ENCODE assay signal across 21 cellular contexts in the genomic region with DNA sequence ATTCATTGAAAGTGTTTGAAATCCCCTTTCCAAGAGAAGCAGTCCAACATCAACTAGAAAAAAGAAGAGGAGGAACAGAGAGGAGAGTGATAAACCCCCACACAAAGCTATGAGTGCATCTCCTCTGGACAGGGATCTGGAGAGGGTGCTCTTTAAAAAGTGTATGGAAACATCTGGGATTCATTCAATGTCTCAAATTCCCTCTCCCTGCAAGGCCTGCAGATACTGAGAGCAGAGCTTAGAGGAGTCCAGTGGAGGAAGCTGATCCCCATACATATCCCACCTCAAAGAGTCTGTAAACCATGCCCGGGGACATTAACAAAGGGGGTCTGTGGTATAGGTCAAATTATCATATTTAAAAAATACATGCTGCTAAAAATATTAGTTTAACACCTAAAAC. TPM values are rescaled to one million over a fixed set of nuclear protein-coding genes. Genes with fewer than 3 reads are reported as not detected.
DNase-seq lines count a peak whose midpoint lies in the region; ATAC-seq and TF ChIP-seq lines count a peak whose summit lies in the region.
"Had no signal": no experiment of that assay in that cellular context is flagged by ENCODE, and none has a peak within 500 bp of the region (broad histone marks: within the 10 kb centered on the region; RNA-seq: fewer than 3 reads in every experiment).

No MANE protein-coding gene starts in this region.

- H3K27me3 Mint-ChIP-seq in neural progenitor cell (ENCODE audit: insufficient read depth, low read depth): peaks cover 10% of the 10 kb centered on the region

- WGBS in esophagus muscularis mucosa: 92% methylated on average over 1 of the region's 1 CpG

- TF ChIP-seq CTCF in HFF-Myc (IDR thresholded peaks at IDR 0.05; ENCODE audit: low read depth, low read length, missing control alignments): no peak
- no peak for TF ChIP-seq CTCF in esophagus muscularis mucosa (IDR thresholded peaks at IDR 0.05)
- no peak for TF ChIP-seq CTCF in neural progenitor cell (IDR thresholded peaks at IDR 0.05)

- H3K9me3 ChIP-seq in esophagus muscularis mucosa (no peaks in the 10 kb centered on the region), neural progenitor cell (ENCODE audit: low read depth) (no peaks in the 10 kb centered on the region)
- H3K9me3 ChIP-seq: heart left ventricle, Peyer's patch had no signal

- intact Hi-C loops in esophagus muscularis mucosa (cut with DNase I): no loop called here

- TF ChIP-seq EP300 in esophagus muscularis mucosa (IDR thresholded peaks at IDR 0.05): no peak

- H3K79me2 ChIP-seq in neural progenitor cell (ENCODE audit: low read depth): no peaks in the 10 kb centered on the region

- H3K27ac Mint-ChIP-seq in neural progenitor cell: no peak overlapping the region
- H3K27ac Mint-ChIP-seq: activated CD8-positive, alpha-beta T cell treated with anti-CD3 and anti-CD28 coated beads for 36 hours; CD4-positive, CD25-positive, alpha-beta regulatory T cell; memory B cell had no signal

- no peak overlapping the region for H3K9ac ChIP-seq in neural progenitor cell
- H3K9ac ChIP-seq: KMS-11 had no signal

- no peak for ATAC-seq in GM18517 (IDR thresholded peaks at IDR 0.05; ENCODE audit: unreplicated experiment)
- ATAC-seq: activated CD8-positive, alpha-beta T cell treated with anti-CD3 and anti-CD28 coated beads for 36 hours; left colon had no signal

- H3K36me3 ChIP-seq in esophagus muscularis mucosa (no peaks in the 10 kb centered on the region), neural progenitor cell (no peaks in the 10 kb centered on the region)
- H3K36me3 ChIP-seq: heart left ventricle, Peyer's patch had no signal

- H3K4me2 ChIP-seq in neural progenitor cell: no peak overlapping the region
- H3K4me2 ChIP-seq: KMS-11 had no signal

- no peaks in the 10 kb centered on the region for H4K20me1 ChIP-seq in neural progenitor cell (ENCODE audit: low read depth)

- H3K4me3 ChIP-seq in HFF-Myc (replicated peaks; ENCODE audit: low read depth, low read length): no peak overlapping the region
- H3K4me3 ChIP-seq in esophagus muscularis mucosa: peak overlapping the region in 2 of 4 donors; percentile 54 to 59
- no peak overlapping the region for H3K4me3 ChIP-seq in neural progenitor cell
- H3K4me3 ChIP-seq: Peyer's patch, skin epidermis had no signal

- peaks cover 8% of the 10 kb centered on the region for H3K4me1 Mint-ChIP-seq in neural progenitor cell
- H3K4me1 Mint-ChIP-seq: CD4-positive, CD25-positive, alpha-beta regulatory T cell; memory B cell had no signal

- H3K36me3 Mint-ChIP-seq in neural progenitor cell: no peaks in the 10 kb centered on the region
- H3K36me3 Mint-ChIP-seq: CD4-positive, CD25-positive, alpha-beta regulatory T cell; memory B cell had no signal

- H3K4me1 ChIP-seq in esophagus muscularis mucosa (peaks cover 4 to 13% (median 11%) of the 10 kb centered on the region in 4 donors), neural progenitor cell (peaks cover 10% of the 10 kb centered on the region)

- H3K27ac ChIP-seq in esophagus muscularis mucosa (replicated peaks in 1 of 4): no peak overlapping the region
- no peak overlapping the region for H3K27ac ChIP-seq in neural progenitor cell
- H3K27ac ChIP-seq: heart left ventricle, KMS-11, Peyer's patch, skin epidermis had no signal

- H3K9me3 Mint-ChIP-seq in neural progenitor cell: peaks cover 2% of the 10 kb centered on the region
- H3K9me3 Mint-ChIP-seq: activated CD8-positive, alpha-beta T cell treated with anti-CD3 and anti-CD28 coated beads for 36 hours; CD4-positive, CD25-positive, alpha-beta regulatory T cell; memory B cell had no signal

- H2AFZ ChIP-seq in neural progenitor cell (replicated peaks): no peak overlapping the region

- peak overlapping the region; percentile 55 for H3K4me3 Mint-ChIP-seq in neural progenitor cell
- H3K4me3 Mint-ChIP-seq: activated CD8-positive, alpha-beta T cell treated with anti-CD3 and anti-CD28 coated beads for 36 hours; CD4-positive, CD25-positive, alpha-beta regulatory T cell; memory B cell had no signal

- DNase-seq in AG08395 (ENCODE audit: low spot score) (peak; percentile 12), HFF-Myc (ENCODE audit: extremely low read depth, low read depth) (peak; percentile 19), esophagus muscularis mucosa (ENCODE audit: extremely low spot score) (peak; percentile 72), neural progenitor cell (ENCODE audit: low spot score) (no peak), A172 (ENCODE audit: low spot score) (no peak), NCI-H1048 (lab: John Stamatoyannopoulos, UW) (no peak)
- no peak for DNase-seq in activated naive CD4-positive, alpha-beta T cell treated with anti-CD3 and anti-CD28 coated beads, Interleukin-2, amount 50 U/mL, for 16 hours
- DNase-seq: activated CD4-positive, CD25-positive, alpha-beta regulatory T cell treated with anti-CD3 and anti-CD28 coated beads, Interleukin-2, amount 50 U/mL, for 72 hours; activated CD8-positive, alpha-beta T cell treated with anti-CD3 and anti-CD28 coated beads for 36 hours; activated gamma-delta T cell; CD4-positive, CD25-positive, alpha-beta regulatory T cell; heart left ventricle; left colon; NCI-H146; Peyer's patch; stimulated activated CD4-positive, alpha-beta T cell treated with anti-CD3 and anti-CD28 coated beads, Interleukin-2, amount 100 ng/mL, for 24 hours; T-helper 1 cell had no signal

- H3K27me3 ChIP-seq in esophagus muscularis mucosa: peaks cover 0 to 36% (median 13%) of the 10 kb centered on the region in 4 donors
- peaks cover 44% of the 10 kb centered on the region for H3K27me3 ChIP-seq in neural progenitor cell

- no peak for TF ChIP-seq POLR2A in esophagus muscularis mucosa (IDR thresholded peaks at IDR 0.05; ENCODE audit: low read depth)

- H3F3A ChIP-seq in neural progenitor cell (ENCODE audit: low read depth): no peaks in the 10 kb centered on the region

RNA-seq across cellular contexts. Expression of gene SPOCK1, which starts 2.2 kb away (rescaled TPM):
- total RNA-seq in esophagus muscularis mucosa: 10 to 100 TPM; 39.0 to 52.4 (median 45.6) TPM
- 6.3 and 6.9 TPM in 2 replicates for total RNA-seq in neural progenitor cell (ENCODE audit: low replicate concordance)
- total RNA-seq in A172 (2014; rRNA removed; shearing (Covaris generic)): 4.5 and 6.5 TPM in 2 replicates
- total RNA-seq: activated CD8-positive, alpha-beta T cell treated with anti-CD3 and anti-CD28 coated beads for 36 hours had no signal

Comparison
In these comparisons a context has a peak if more than half of its experiments do, and no peak if none do; other contexts are left out.
1. DNase-seq: peak in AG08395 (single experiment), HFF-Myc (single experiment) and esophagus muscularis mucosa (single experiment); none in neural progenitor cell (single experiment), activated naive CD4-positive, alpha-beta T cell treated with anti-CD3 and anti-CD28 coated beads, Interleukin-2, amount 50 U/mL, for 16 hours (single experiment), A172 (single experiment) and NCI-H1048 (single experiment).